ENCODE assay signal across 3 cellular contexts in genomic region chr10:24645022-24645421, GRCh38.
TF ChIP-seq lines count a peak whose summit lies in the region.

No MANE protein-coding gene starts in this region.

TF ChIP-seq in SK-N-SH treated with all-trans-retinoic acid at 6 μM for 48 hours, 23 proteins besides CTCF, POLR2A, EP300 and RAD21 (continued from another document):
- TF ChIP-seq ZFP3 (CRISPR knock-in tag; IDR thresholded peaks at IDR 0.05): peak; percentile 91
- TF ChIP-seq ZNF70 (CRISPR knock-in tag; IDR thresholded peaks at IDR 0.05): no peak

TF ChIP-seq in SK-N-SH, 30 proteins besides CTCF, POLR2A, EP300 and RAD21 (continued from another document):
- no peak for TF ChIP-seq USF1 (IDR thresholded peaks at IDR 0.05; ENCODE audit: borderline replicate concordance, low read depth)
- TF ChIP-seq JUND (IDR thresholded peaks at IDR 0.05): no peak
- no peak for TF ChIP-seq TEAD4 (IDR thresholded peaks at IDR 0.05; ENCODE audit: borderline replicate concordance, insufficient read depth)
- TF ChIP-seq USF2 (IDR thresholded peaks at IDR 0.05; ENCODE audit: borderline replicate concordance, low read depth, low read length): no peak
- TF ChIP-seq EZH2phosphoT487 (IDR thresholded peaks at IDR 0.05; ENCODE audit: borderline replicate concordance, low read depth): no peak
- no peak for TF ChIP-seq RCOR1 (IDR thresholded peaks at IDR 0.05; ENCODE audit: low read length)
- no peak for TF ChIP-seq YY1 (IDR thresholded peaks at IDR 0.05; ENCODE audit: low read depth)
- no peak for TF ChIP-seq FOXM1 (IDR thresholded peaks at IDR 0.05; ENCODE audit: low read depth)
- TF ChIP-seq FOXJ3 (CRISPR knock-in tag; IDR thresholded peaks at IDR 0.05): no peak
- TF ChIP-seq POLR2AphosphoS5 (IDR thresholded peaks at IDR 0.05; ENCODE audit: low read depth, low read length): no peak
- no peak for TF ChIP-seq CHD2 (IDR thresholded peaks at IDR 0.05; ENCODE audit: low read length, partially characterized antibody)
TF ChIP-seq in SK-N-SH: peak in this region for 0.

TF ChIP-seq in endothelial cell of umbilical vein, 7 proteins besides CTCF, POLR2A, EP300 and RAD21:
- no peak for TF ChIP-seq MAX (IDR thresholded peaks at IDR 0.05; ENCODE audit: insufficient read depth, insufficient read length)
- TF ChIP-seq JUN (IDR thresholded peaks at IDR 0.05; ENCODE audit: borderline replicate concordance, insufficient read depth, insufficient read length, low read depth): no peak
- no peak for TF ChIP-seq GATA2 (IDR thresholded peaks at IDR 0.05; ENCODE audit: insufficient read depth, insufficient read length, low read depth, low read length)
- no peak for TF ChIP-seq POLR2AphosphoS5 (IDR thresholded peaks at IDR 0.05; ENCODE audit: insufficient read depth, low read depth, low read length)
- TF ChIP-seq MYC (IDR thresholded peaks at IDR 0.05; ENCODE audit: low read depth, low read length): no peak
- TF ChIP-seq EZH2 (IDR thresholded peaks at IDR 0.05; ENCODE audit: borderline replicate concordance, low read depth, low read length, severe bottlenecking): no peak
- TF ChIP-seq FOS (IDR thresholded peaks at IDR 0.05; ENCODE audit: borderline replicate concordance, insufficient read depth, low read length): no peak
